12 cellular contexts compared by ENCODE assay signal in the genomic region with DNA sequence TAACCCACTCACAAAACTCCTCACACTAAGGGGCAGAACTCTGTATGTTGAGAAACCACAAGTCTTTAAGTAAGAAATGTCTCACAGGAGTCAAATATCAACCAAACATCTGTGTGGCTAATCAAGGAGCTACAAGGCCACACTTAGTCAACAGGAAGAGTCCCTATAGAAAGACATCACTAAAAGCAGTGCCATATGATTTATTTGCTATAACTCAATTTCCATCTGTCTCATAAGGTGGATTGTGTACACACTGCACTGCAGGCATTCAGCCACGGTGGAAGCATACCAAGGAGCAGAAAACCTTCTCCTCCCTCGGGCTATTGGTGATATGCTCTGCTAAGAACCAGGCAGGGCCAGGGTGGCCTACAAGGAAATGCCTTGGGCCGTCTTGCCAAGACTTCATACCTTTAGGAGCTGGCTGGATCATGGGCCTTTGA.
DNase-seq lines count a peak whose midpoint lies in the region; ATAC-seq and TF ChIP-seq lines count a peak whose summit lies in the region.
"Had no signal": no experiment of that assay in that cellular context is flagged by ENCODE, and none has a peak within 500 bp of the region (broad histone marks: within the 10 kb centered on the region; RNA-seq: fewer than 3 reads in every experiment).

No MANE protein-coding gene starts in this region.

- DNase-seq in PC-3 (peak; percentile 98), renal cortical epithelial cell (ENCODE audit: low read depth) (peak; percentile 85), spleen (no peak), MG63 (no peak)
- DNase-seq: activated CD4-positive, alpha-beta T cell treated with anti-CD3 and anti-CD28 coated beads for 48 hours; amniotic stem cell; RPMI8226 had no signal

- ATAC-seq in GM18861 (IDR thresholded peaks at IDR 0.05; ENCODE audit: unreplicated experiment): peak; percentile 70
- peak; percentile 75 for ATAC-seq in HG02852 (IDR thresholded peaks at IDR 0.05; ENCODE audit: unreplicated experiment)
- ATAC-seq in PC-3: peak; percentile 75
- ATAC-seq in GM21717 (IDR thresholded peaks at IDR 0.05; ENCODE audit: unreplicated experiment): no peak
- ATAC-seq: GM23338 had no signal

- H3K9me2 ChIP-seq in PC-3 (replicated peaks; ENCODE audit: low read length): no peaks in the 10 kb centered on the region

- H3K36me3 ChIP-seq in PC-3 (ENCODE audit: low read depth, low read length) (no peaks in the 10 kb centered on the region), spleen (no peaks in the 10 kb centered on the region), MG63 (no peaks in the 10 kb centered on the region)

- no peak for TF ChIP-seq POLR2A in spleen (IDR thresholded peaks at IDR 0.05)

- CTCF ChIA-PET in PC-3 (lab: Charles Lee): interaction anchor here (0.6 kb wide), 1 partner anchor 1709 kb away, joined by 3 read pairs; no protein-coding TSS in a partner anchor

- TF ChIP-seq CTCF in PC-3 (conservative IDR thresholded peaks at IDR 0.05; ENCODE audit: low read depth, low read length) (no peak), spleen (IDR thresholded peaks at IDR 0.05 in 8 of 11, conservative IDR thresholded peaks at IDR 0.05 in 3 of 11) (no peak)

- peak overlapping the region; percentile 56 for H3K4me2 ChIP-seq in PC-3 (ENCODE audit: low read length)
- H3K4me2 ChIP-seq: GM23338 had no signal

- intact Hi-C loops in PC-3 (cut with micrococcal nuclease) (loop anchor here (1.0 to 10.0 kb wide), 8 partner anchors 29 to 373 kb away; no protein-coding TSS in a partner anchor), spleen (cut with DNase I; ENCODE audit: low total_unique reads) (no loop called here)

- H3K4me3 ChIP-seq in PC-3 (ENCODE audit: low read length) (no peak overlapping the region), spleen (no peak overlapping the region), MG63 (no peak overlapping the region)
- H3K4me3 ChIP-seq: GM23338 had no signal

- WGBS in spleen, 5 donors: 65 to 82% (median 80%) methylated on average over 3 of the region's 3 CpGs

- POLR2A ChIA-PET in PC-3 (lab: Charles Lee; ENCODE audit: unreplicated experiment): no interaction called here

- H2AFZ ChIP-seq in PC-3 (ENCODE audit: low read length): no peak overlapping the region
- H2AFZ ChIP-seq: GM23338, parathyroid adenoma had no signal

- H3K27me3 ChIP-seq in PC-3 (ENCODE audit: low read length): no peaks in the 10 kb centered on the region
- no peaks in the 10 kb centered on the region for H3K27me3 ChIP-seq in spleen (replicated peaks in 1 of 7)
- no peaks in the 10 kb centered on the region for H3K27me3 ChIP-seq in MG63

- H3K9me3 ChIP-seq in PC-3 (ENCODE audit: low read length): no peaks in the 10 kb centered on the region
- peaks cover 0 to 6% (median 0%) of the 10 kb centered on the region in 8 donors for H3K9me3 ChIP-seq in spleen
- no peaks in the 10 kb centered on the region; the same call in 1 of the 2 replicates for H3K9me3 ChIP-seq in MG63

- no TSS peak for BruUV-seq in PC-3 (replicated peaks; lab: Mats Ljungman, UMichigan)

- H3F3A ChIP-seq in PC-3 (ENCODE audit: low read length, unreplicated experiment): peaks cover 11% of the 10 kb centered on the region

- H3K4me1 ChIP-seq in PC-3 (ENCODE audit: insufficient read depth, low read length) (peaks cover 50% of the 10 kb centered on the region), spleen (peaks cover 0 to 44% (median 22%) of the 10 kb centered on the region in 6 donors)

- H4K20me1 ChIP-seq in PC-3 (ENCODE audit: low read length): no peaks in the 10 kb centered on the region

- H3K9ac ChIP-seq in PC-3 (ENCODE audit: low read length): peak overlapping the region; percentile 77
- H3K9ac ChIP-seq: parathyroid adenoma had no signal

- H3K79me2 ChIP-seq in PC-3 (ENCODE audit: low read length): no peaks in the 10 kb centered on the region
- H3K79me2 ChIP-seq: parathyroid adenoma had no signal

- peak overlapping the region; percentile 95 for H3K27ac ChIP-seq in PC-3 (ENCODE audit: low read length)
- H3K27ac ChIP-seq in spleen: peak overlapping the region in 4 of 8 donors; percentile 12 to 67 (median 46)
- H3K27ac ChIP-seq: parathyroid adenoma had no signal

Comparison
In these comparisons a context has a peak if more than half of its experiments do, and no peak if none do; other contexts are left out.
1. DNase-seq: peak in PC-3 (single experiment) and renal cortical epithelial cell (single experiment); none in spleen (single experiment) and MG63 (single experiment).